Comparison of ENCODE assay signal across 14 cellular contexts in the genomic region with DNA sequence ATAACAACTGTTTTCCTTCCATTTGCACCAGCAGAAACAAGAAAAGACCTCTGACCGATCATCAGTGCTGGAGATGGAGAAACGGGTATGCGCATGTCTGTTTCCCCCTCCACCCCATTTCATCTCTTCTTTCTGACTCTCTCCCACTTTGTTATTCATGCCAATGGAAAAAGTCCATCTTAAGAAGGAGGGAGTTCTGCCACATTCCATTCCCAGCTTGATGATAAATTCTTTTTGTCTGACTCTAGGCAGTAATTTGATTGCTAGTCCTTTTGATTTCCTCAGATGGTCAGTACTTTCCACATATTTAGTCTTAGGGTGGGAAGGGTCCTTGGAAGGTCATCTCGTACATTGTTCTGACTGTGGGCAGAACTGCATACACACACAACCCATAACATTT.
A peak's percentile ranks its signal among the peaks of the same experiment; 100 is the strongest.
DNase-seq lines count a peak whose midpoint lies in the region; ATAC-seq, FAIRE-seq and TF ChIP-seq lines count a peak whose summit lies in the region.
"Had no signal": no experiment of that assay in that cellular context is flagged by ENCODE, and none has a peak within 500 bp of the region (broad histone marks: within the 10 kb centered on the region; RNA-seq: fewer than 3 reads in every experiment).

No MANE protein-coding gene starts in this region.

- no peak for FAIRE-seq in endothelial cell of umbilical vein (lab: Jason Lieb, UNC)
- FAIRE-seq: kidney had no signal

- TF ChIP-seq POLR2A in endothelial cell of umbilical vein (IDR thresholded peaks at IDR 0.05; ENCODE audit: low read depth, low read length): no peak

- TF ChIP-seq CTCF in endothelial cell of umbilical vein (IDR thresholded peaks at IDR 0.05; ENCODE audit: extremely low read depth in 1 of 2, insufficient read depth in 1 of 2, low read depth in 1 of 2, low read length in 2 of 2) (no peak), nephron (IDR thresholded peaks at IDR 0.05; ENCODE audit: unreplicated experiment in 3 of 3) (no peak)

- CTCF ChIA-PET in endothelial cell of umbilical vein (lab: Charles Lee): interaction anchor here (1.3 kb wide), 1 partner anchor 11 kb away, joined by 3 read pairs; no protein-coding TSS in a partner anchor

- H2AFZ ChIP-seq in endothelial cell of umbilical vein (ENCODE audit: low read depth, low read length): no peak overlapping the region

- H3K4me1 Mint-ChIP-seq in nephron (peaks cover 59% of the 10 kb centered on the region), T-helper 17 cell (peaks cover 4% of the 10 kb centered on the region)

- peak overlapping the region; percentile 96 for H3K27ac Mint-ChIP-seq in nephron
- H3K27ac Mint-ChIP-seq in T-helper 17 cell: no peak overlapping the region

- no peaks in the 10 kb centered on the region for H3K9me3 Mint-ChIP-seq in nephron

- intact Hi-C loops in endothelial cell of umbilical vein (cut with micrococcal nuclease): no loop called here

- peaks cover 10% of the 10 kb centered on the region for H3K36me3 Mint-ChIP-seq in nephron (ENCODE audit: low read depth)
- H3K36me3 Mint-ChIP-seq in T-helper 17 cell (ENCODE audit: low read depth): peaks cover 14% of the 10 kb centered on the region

- no peak overlapping the region for H3K27ac ChIP-seq in endothelial cell of umbilical vein (ENCODE audit: insufficient read depth, low read depth, low read length)

- DNase-seq in A172 (ENCODE audit: low spot score) (peak; percentile 58), M059J (ENCODE audit: low read depth) (peak; percentile 72), endothelial cell of umbilical vein (ENCODE audit: low read depth, low spot score) (peak; percentile 30), T-helper 17 cell (no peak), cortex of kidney (lab: John Stamatoyannopoulos, UW) (no peak), NCI-H345 treated with DMSO at 0.1 percent for 48 hours (lab: John Stamatoyannopoulos, UW; ENCODE audit: unreplicated experiment) (no peak)
- no peak for DNase-seq in activated CD4-positive, alpha-beta T cell treated with anti-CD3 and anti-CD28 coated beads, Interleukin-2, amount 50 U/mL, for 48 hours
- DNase-seq: activated CD4-positive, alpha-beta T cell treated with anti-CD3 and anti-CD28 coated beads for 1 hour; activated gamma-delta T cell treated with Interleukin-2 at 50 U/mL for 16 hours; kidney; NCI-H345; posterior cingulate gyrus; SHP77 treated with DMSO at 0.1 percent for 48 hours had no signal

- no peaks in the 10 kb centered on the region for H3K9me1 ChIP-seq in endothelial cell of umbilical vein (replicated peaks; ENCODE audit: control insufficient read depth, extremely low read depth, insufficient read depth, low read length)

- BruUV-seq in endothelial cell of umbilical vein (replicated peaks; lab: Mats Ljungman, UMichigan): no TSS peak

- H3K36me3 ChIP-seq in endothelial cell of umbilical vein (ENCODE audit: control insufficient read depth in 2 of 2, extremely low read depth in 1 of 2, insufficient read depth in 2 of 2, low read length in 2 of 2): no peaks in the 10 kb centered on the region

- POLR2A ChIA-PET in endothelial cell of umbilical vein (lab: Charles Lee): no interaction called here

- no peaks in the 10 kb centered on the region for H3K27me3 ChIP-seq in endothelial cell of umbilical vein (ENCODE audit: control insufficient read depth in 2 of 2, insufficient read depth in 2 of 2, low read length in 2 of 2)

- H3K4me1 ChIP-seq in endothelial cell of umbilical vein (ENCODE audit: control insufficient read depth, extremely low read depth, insufficient read depth, low read length): no peaks in the 10 kb centered on the region

- no peaks in the 10 kb centered on the region for H4K20me1 ChIP-seq in endothelial cell of umbilical vein (replicated peaks; ENCODE audit: control insufficient read depth, extremely low read depth, insufficient read depth, low read length)

- H3K9ac ChIP-seq in endothelial cell of umbilical vein (replicated peaks; ENCODE audit: extremely low read depth, insufficient read depth, low read length): no peak overlapping the region

- dilution Hi-C loops in endothelial cell of umbilical vein (cut with MboI; ENCODE audit: extremely low pct_ligation_motif_present, low sequenced_read_pairs): no loop called here

- H3K4me3 Mint-ChIP-seq in nephron: peak overlapping the region in 2 of 3 experiments; percentile 25 to 57
- H3K4me3 Mint-ChIP-seq in T-helper 17 cell: no peak overlapping the region

- H3K79me2 ChIP-seq in endothelial cell of umbilical vein (ENCODE audit: control insufficient read depth, insufficient read depth, low read length): no peaks in the 10 kb centered on the region

- no peak overlapping the region for H3K4me2 ChIP-seq in endothelial cell of umbilical vein (ENCODE audit: insufficient read depth, low read length)

- H3K27me3 Mint-ChIP-seq in nephron (ENCODE audit: low read depth) (no peaks in the 10 kb centered on the region), T-helper 17 cell (no peaks in the 10 kb centered on the region)

- H3K9me3 ChIP-seq in endothelial cell of umbilical vein (replicated peaks; ENCODE audit: control insufficient read depth, insufficient read depth, low read length) (no peaks in the 10 kb centered on the region), T-helper 17 cell (ENCODE audit: control insufficient read depth, low read length, poor library complexity, severe bottlenecking) (no peaks in the 10 kb centered on the region)

- no peak for ATAC-seq in T-helper 17 cell

- no peak overlapping the region for H3K4me3 ChIP-seq in endothelial cell of umbilical vein (replicated peaks in 1 of 3; ENCODE audit: insufficient read depth in 1 of 3, low read depth in 1 of 3, low read length in 3 of 3)

TF ChIP-seq in endothelial cell of umbilical vein, 7 proteins besides CTCF, POLR2A, EP300 and RAD21:
- no peak for TF ChIP-seq POLR2AphosphoS5 (IDR thresholded peaks at IDR 0.05; ENCODE audit: insufficient read depth, low read depth, low read length)
- TF ChIP-seq JUN (IDR thresholded peaks at IDR 0.05; ENCODE audit: borderline replicate concordance, insufficient read depth, insufficient read length, low read depth): no peak
- TF ChIP-seq GATA2 (IDR thresholded peaks at IDR 0.05; ENCODE audit: insufficient read depth, insufficient read length, low read depth, low read length): no peak
- TF ChIP-seq, protein P1, sequence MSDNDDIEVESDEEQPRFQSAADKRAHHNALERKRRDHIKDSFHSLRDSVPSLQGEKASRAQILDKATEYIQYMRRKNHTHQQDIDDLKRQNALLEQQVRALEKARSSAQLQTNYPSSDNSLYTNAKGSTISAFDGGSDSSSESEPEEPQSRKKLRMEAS (IDR thresholded peaks at IDR 0.05; ENCODE audit: insufficient read depth, insufficient read length): no peak
- no peak for TF ChIP-seq EZH2 (IDR thresholded peaks at IDR 0.05; ENCODE audit: borderline replicate concordance, low read depth, low read length, severe bottlenecking)
- no peak for TF ChIP-seq MYC (IDR thresholded peaks at IDR 0.05; ENCODE audit: low read depth, low read length)
- TF ChIP-seq FOS (IDR thresholded peaks at IDR 0.05; ENCODE audit: borderline replicate concordance, insufficient read depth, low read length): no peak

Comparison
In these comparisons a context has a peak if more than half of its experiments do, and no peak if none do; other contexts are left out.
1. DNase-seq: peak in A172 (single experiment), M059J (single experiment) and endothelial cell of umbilical vein (single experiment); none in activated CD4-positive, alpha-beta T cell treated with anti-CD3 and anti-CD28 coated beads, Interleukin-2, amount 50 U/mL, for 48 hours (0 of 2), T-helper 17 cell (0 of 3), cortex of kidney (single experiment) and NCI-H345 treated with DMSO at 0.1 percent for 48 hours (single experiment).